ENCODE assay signal across 1 cellular context in the genomic region with DNA sequence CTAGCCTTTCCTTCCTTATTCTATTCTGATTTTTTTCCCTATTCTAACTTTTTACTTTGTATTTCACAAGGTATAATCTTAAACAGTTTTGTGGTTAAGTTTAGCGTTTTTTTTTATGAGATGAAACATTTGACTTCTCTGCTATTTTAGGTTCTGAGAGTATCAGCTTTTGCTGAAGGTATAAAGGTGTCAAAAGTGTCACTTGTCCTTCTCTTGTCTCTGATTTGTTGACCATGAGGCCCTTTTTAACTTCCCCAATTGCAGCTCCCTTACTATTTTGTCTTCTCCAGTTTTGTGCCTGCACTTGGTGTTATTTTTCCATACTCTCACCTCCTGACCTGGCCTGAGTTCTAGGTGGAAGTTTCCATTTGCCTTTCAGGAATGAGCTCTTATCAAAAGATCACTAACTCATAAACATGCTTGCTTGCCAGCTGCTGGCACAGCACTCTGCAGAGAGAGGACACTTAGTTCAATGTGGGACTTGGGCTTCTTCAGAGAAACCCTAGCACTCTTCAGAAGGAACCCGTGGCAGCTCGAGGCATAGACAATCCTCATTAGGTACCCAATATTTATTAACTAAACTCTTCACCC.
TF ChIP-seq lines count a peak whose summit lies in the region.

No MANE protein-coding gene starts in this region.

TF ChIP-seq in HepG2, 621 proteins besides CTCF, POLR2A, EP300 and RAD21 (continued from another document and continues in another):
- TF ChIP-seq, protein P1, sequence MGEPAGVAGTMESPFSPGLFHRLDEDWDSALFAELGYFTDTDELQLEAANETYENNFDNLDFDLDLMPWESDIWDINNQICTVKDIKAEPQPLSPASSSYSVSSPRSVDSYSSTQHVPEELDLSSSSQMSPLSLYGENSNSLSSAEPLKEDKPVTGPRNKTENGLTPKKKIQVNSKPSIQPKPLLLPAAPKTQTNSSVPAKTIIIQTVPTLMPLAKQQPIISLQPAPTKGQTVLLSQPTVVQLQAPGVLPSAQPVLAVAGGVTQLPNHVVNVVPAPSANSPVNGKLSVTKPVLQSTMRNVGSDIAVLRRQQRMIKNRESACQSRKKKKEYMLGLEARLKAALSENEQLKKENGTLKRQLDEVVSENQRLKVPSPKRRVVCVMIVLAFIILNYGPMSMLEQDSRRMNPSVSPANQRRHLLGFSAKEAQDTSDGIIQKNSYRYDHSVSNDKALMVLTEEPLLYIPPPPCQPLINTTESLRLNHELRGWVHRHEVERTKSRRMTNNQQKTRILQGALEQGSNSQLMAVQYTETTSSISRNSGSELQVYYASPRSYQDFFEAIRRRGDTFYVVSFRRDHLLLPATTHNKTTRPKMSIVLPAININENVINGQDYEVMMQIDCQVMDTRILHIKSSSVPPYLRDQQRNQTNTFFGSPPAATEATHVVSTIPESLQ (CRISPR knock-in tag; conservative IDR thresholded peaks at IDR 0.05) = no peak
- TF ChIP-seq ZNF777 (CRISPR knock-in tag; IDR thresholded peaks at IDR 0.05) (no peak), MAFK (conservative IDR thresholded peaks at IDR 0.05 in 1 of 2, IDR thresholded peaks at IDR 0.05 in 1 of 2; ENCODE audit: low read length in 2 of 2) (no peak), KDM5B (CRISPR knock-in tag; IDR thresholded peaks at IDR 0.05; ENCODE audit: borderline replicate concordance) (no peak), TSC22D2 (CRISPR knock-in tag; IDR thresholded peaks at IDR 0.05; ENCODE audit: borderline replicate concordance) (no peak), TBL1XR1 (IDR thresholded peaks at IDR 0.05; ENCODE audit: borderline replicate concordance, low read length, partially characterized antibody) (no peak), ZNF407 (CRISPR knock-in tag; IDR thresholded peaks at IDR 0.05; ENCODE audit: not compliant biosample characterization) (no peak), KAT2B (IDR thresholded peaks at IDR 0.05; ENCODE audit: borderline replicate concordance, low read depth, low read length) (no peak), HMGXB4 (CRISPR knock-in tag; IDR thresholded peaks at IDR 0.05; ENCODE audit: borderline replicate concordance in 1 of 2, low read depth in 1 of 2) (0 out of 4 replicates have a peak, but pooled peaks of 1 of the 2 experiments have one; percentile 16), SMYD3 (CRISPR knock-in tag; IDR thresholded peaks at IDR 0.05) (no peak), MLLT10 (CRISPR knock-in tag; IDR thresholded peaks at IDR 0.05) (no peak), NCOA1 (CRISPR knock-in tag; IDR thresholded peaks at IDR 0.05) (no peak), FOXA3 (CRISPR knock-in tag; IDR thresholded peaks at IDR 0.05) (peak; percentile 38), ZFP82 (CRISPR knock-in tag; IDR thresholded peaks at IDR 0.05; ENCODE audit: borderline replicate concordance) (no peak), SP2 (CRISPR knock-in tag; IDR thresholded peaks at IDR 0.05) (no peak), ZNF639 (CRISPR knock-in tag; conservative IDR thresholded peaks at IDR 0.05) (no peak), ZNF136 (CRISPR knock-in tag; IDR thresholded peaks at IDR 0.05; ENCODE audit: low read depth) (no peak), RAD51 (IDR thresholded peaks at IDR 0.05; ENCODE audit: borderline replicate concordance) (no peak), GTF3A (CRISPR knock-in tag; conservative IDR thresholded peaks at IDR 0.05) (no peak), PAWR (CRISPR knock-in tag; IDR thresholded peaks at IDR 0.05; ENCODE audit: borderline replicate concordance) (no peak), PTBP1 (IDR thresholded peaks at IDR 0.05; ENCODE audit: low read depth, low read length, poor library complexity, severe bottlenecking) (no peak), TCF7 (IDR thresholded peaks at IDR 0.05; ENCODE audit: low read depth) (no peak), ZNF839 (CRISPR knock-in tag; IDR thresholded peaks at IDR 0.05; ENCODE audit: borderline replicate concordance) (no peak), KLF15 (CRISPR knock-in tag; IDR thresholded peaks at IDR 0.05; ENCODE audit: borderline replicate concordance) (no peak), PCBP1 (IDR thresholded peaks at IDR 0.05; ENCODE audit: borderline replicate concordance, low read depth, low read length) (no peak), MEIS1 (CRISPR knock-in tag; IDR thresholded peaks at IDR 0.05; ENCODE audit: borderline replicate concordance) (no peak), THRA (CRISPR knock-in tag; IDR thresholded peaks at IDR 0.05; ENCODE audit: borderline replicate concordance) (peak; percentile 65; the same call in 1 of the 2 replicates), ZNF331 (CRISPR knock-in tag; IDR thresholded peaks at IDR 0.05) (0 out of 2 replicates have a peak, but pooled peaks have one; percentile 37), ZNF350 (CRISPR knock-in tag; IDR thresholded peaks at IDR 0.05; ENCODE audit: borderline replicate concordance, low read depth) (no peak), ZNF644 (CRISPR knock-in tag; IDR thresholded peaks at IDR 0.05; ENCODE audit: low read depth) (0 out of 2 replicates have a peak, but pooled peaks have one; percentile 50), ZSCAN30 (CRISPR knock-in tag; IDR thresholded peaks at IDR 0.05) (no peak), FOXM1 (CRISPR knock-in tag; IDR thresholded peaks at IDR 0.05) (no peak), RXRA (CRISPR knock-in tag; IDR thresholded peaks at IDR 0.05) (no peak), TAF1 (CRISPR knock-in tag; IDR thresholded peaks at IDR 0.05) (no peak), SRY (CRISPR knock-in tag; IDR thresholded peaks at IDR 0.05) (no peak), PRDM10 (CRISPR knock-in tag; IDR thresholded peaks at IDR 0.05; ENCODE audit: low read depth) (no peak), EED (CRISPR knock-in tag; IDR thresholded peaks at IDR 0.05) (no peak), ZNF550 (CRISPR knock-in tag; IDR thresholded peaks at IDR 0.05; ENCODE audit: borderline replicate concordance) (no peak)
- TF ChIP-seq, protein P2, sequence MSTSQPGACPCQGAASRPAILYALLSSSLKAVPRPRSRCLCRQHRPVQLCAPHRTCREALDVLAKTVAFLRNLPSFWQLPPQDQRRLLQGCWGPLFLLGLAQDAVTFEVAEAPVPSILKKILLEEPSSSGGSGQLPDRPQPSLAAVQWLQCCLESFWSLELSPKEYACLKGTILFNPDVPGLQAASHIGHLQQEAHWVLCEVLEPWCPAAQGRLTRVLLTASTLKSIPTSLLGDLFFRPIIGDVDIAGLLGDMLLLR (CRISPR knock-in tag; IDR thresholded peaks at IDR 0.05) = no peak
